In genomic region chr15:89016549-89017041, GRCh38 we compare ENCODE assay signal across 1 cellular context.
TF ChIP-seq lines count a peak whose summit lies in the region.

No MANE protein-coding gene starts in this region.

TF ChIP-seq in HepG2, 621 proteins besides CTCF, POLR2A, EP300 and RAD21 (continued from another document):
- no peak for TF ChIP-seq ZXDC (CRISPR knock-in tag; IDR thresholded peaks at IDR 0.05)
- no peak for TF ChIP-seq ZBTB39 (CRISPR knock-in tag; IDR thresholded peaks at IDR 0.05)
- TF ChIP-seq NONO (IDR thresholded peaks at IDR 0.05) = no peak
- TF ChIP-seq NONO (CRISPR knock-in tag; conservative IDR thresholded peaks at IDR 0.05) = no peak
- TF ChIP-seq SMARCC2 (IDR thresholded peaks at IDR 0.05) = no peak
- TF ChIP-seq GATAD1 (CRISPR knock-in tag; IDR thresholded peaks at IDR 0.05) = no peak
- TF ChIP-seq RFX3 (CRISPR knock-in tag; IDR thresholded peaks at IDR 0.05) = no peak
- no peak for TF ChIP-seq ZNF629 (CRISPR knock-in tag; conservative IDR thresholded peaks at IDR 0.05)
- TF ChIP-seq RBM39 (IDR thresholded peaks at IDR 0.05; ENCODE audit: low read depth, low read length, poor library complexity, severe bottlenecking) = no peak
- TF ChIP-seq ZNF530 (CRISPR knock-in tag; IDR thresholded peaks at IDR 0.05; ENCODE audit: low read depth) = no peak
- TF ChIP-seq TFDP2 (CRISPR knock-in tag; IDR thresholded peaks at IDR 0.05) = no peak
- TF ChIP-seq ZNF761 (CRISPR knock-in tag; conservative IDR thresholded peaks at IDR 0.05) = no peak
- no peak for TF ChIP-seq SIN3A (IDR thresholded peaks at IDR 0.05; ENCODE audit: borderline replicate concordance, low read depth, low read length)
- TF ChIP-seq ZNF772 (CRISPR knock-in tag; IDR thresholded peaks at IDR 0.05) = no peak
- no peak for TF ChIP-seq NKX3-1 (CRISPR knock-in tag; IDR thresholded peaks at IDR 0.05)
- no peak for TF ChIP-seq HNF1B (CRISPR knock-in tag; IDR thresholded peaks at IDR 0.05)
- TF ChIP-seq ZNF468 (CRISPR knock-in tag; IDR thresholded peaks at IDR 0.05) = no peak
